ENCODE assay signal across 10 cellular contexts in genomic region chr10:851891-852290, GRCh38.
DNase-seq lines count a peak whose midpoint lies in the region; ATAC-seq and TF ChIP-seq lines count a peak whose summit lies in the region.
"Had no signal": no experiment of that assay in that cellular context is flagged by ENCODE, and none has a peak within 500 bp of the region (broad histone marks: within the 10 kb centered on the region; RNA-seq: fewer than 3 reads in every experiment).

No MANE protein-coding gene starts in this region.

- peaks cover 28% of the 10 kb centered on the region for H3K36me3 Mint-ChIP-seq in effector memory CD8-positive, alpha-beta T cell (ENCODE audit: insufficient read depth)

- whole genome bisulfite sequencing in sigmoid colon, 2 donors: 81 to 95% methylated on average over 5 of the region's 5 CpGs

- peak overlapping the region; percentile 42 to 63 for H3K27ac Mint-ChIP-seq in effector memory CD8-positive, alpha-beta T cell

- H3K36me3 ChIP-seq in sigmoid colon: peaks cover 0 to 4% (median 0%) of the 10 kb centered on the region in 4 donors

- peaks cover 26 to 68% of the 10 kb centered on the region in 2 donors for H3K4me1 Mint-ChIP-seq in effector memory CD8-positive, alpha-beta T cell (ENCODE audit: low read depth in 2 of 2)

- no peak for TF ChIP-seq EP300 in sigmoid colon (IDR thresholded peaks at IDR 0.05)

- no peaks in the 10 kb centered on the region for H3K27me3 ChIP-seq in sigmoid colon

- no peak overlapping the region for H3K4me3 Mint-ChIP-seq in effector memory CD8-positive, alpha-beta T cell

- DNase-seq in effector memory CD8-positive, alpha-beta T cell: no peak
- DNase-seq in cerebellar nuclear complex (lab: John Stamatoyannopoulos, UW) (no peak), sigmoid colon (no peak), NCI-H2196 treated with DMSO at 0.1 percent for 48 hours (lab: John Stamatoyannopoulos, UW; ENCODE audit: unreplicated experiment) (no peak), SK-N-DZ (ENCODE audit: low spot score) (no peak)
- DNase-seq: lower lobe of right lung, NCI-H446 had no signal

- H3K4me1 ChIP-seq in sigmoid colon: peaks cover 0 to 17% (median 15%) of the 10 kb centered on the region in 4 donors

- ATAC-seq in GM18520 (IDR thresholded peaks at IDR 0.05; ENCODE audit: unreplicated experiment): peak; percentile 81
- peak; percentile 92 for ATAC-seq in GM21528 (IDR thresholded peaks at IDR 0.05; ENCODE audit: low FRiP score, unreplicated experiment)
- peak; percentile 86 for ATAC-seq in HG03442 (IDR thresholded peaks at IDR 0.05; ENCODE audit: unreplicated experiment)
- ATAC-seq in effector memory CD8-positive, alpha-beta T cell (replicated peaks): no peak

- peaks cover 1 to 16% of the 10 kb centered on the region in 2 donors for H3K9me3 Mint-ChIP-seq in effector memory CD8-positive, alpha-beta T cell

- no peak for TF ChIP-seq CTCF in sigmoid colon (IDR thresholded peaks at IDR 0.05)

- no peak overlapping the region for H3K4me3 ChIP-seq in sigmoid colon
- H3K4me3 ChIP-seq: lower lobe of right lung had no signal

- intact Hi-C loops in sigmoid colon (cut with DNase I): no loop called here

- no peak for TF ChIP-seq POLR2A in sigmoid colon (IDR thresholded peaks at IDR 0.05)

- H3K9me3 ChIP-seq in sigmoid colon: no peaks in the 10 kb centered on the region

- no peaks in the 10 kb centered on the region for H3K27me3 Mint-ChIP-seq in effector memory CD8-positive, alpha-beta T cell

- no peak overlapping the region for H3K27ac ChIP-seq in sigmoid colon
- H3K27ac ChIP-seq: lower lobe of right lung had no signal
